ENCODE assay signal across 25 cellular contexts in the genomic region with DNA sequence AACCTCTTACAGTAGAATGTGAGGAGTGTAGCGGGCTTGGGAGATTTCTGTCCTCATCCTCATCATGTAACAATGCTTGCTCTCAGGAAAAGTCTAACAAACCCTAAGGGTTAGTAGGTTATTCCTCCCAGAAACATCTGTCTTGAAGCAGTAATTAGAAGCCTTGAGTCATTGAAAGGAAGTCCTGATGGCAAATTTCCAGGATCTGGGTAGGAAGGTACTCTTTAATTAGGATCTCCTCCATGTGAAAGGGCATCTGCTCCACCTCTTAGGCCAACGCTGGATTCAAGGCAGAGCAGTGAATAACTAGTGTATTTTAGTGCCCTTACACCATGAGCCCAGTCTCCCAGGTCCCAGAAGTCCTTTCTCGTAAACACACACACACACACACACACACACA.
"Had no signal": no experiment of that assay in that cellular context is flagged by ENCODE, and none has a peak within 500 bp of the region (broad histone marks: within the 10 kb centered on the region; RNA-seq: fewer than 3 reads in every experiment).

No MANE protein-coding gene starts in this region.

- H3K27ac ChIP-seq: cardiac muscle cell, coronary artery, dorsolateral prefrontal cortex, heart right ventricle, parathyroid adenoma, right atrium auricular region, stomach, tibial artery, upper lobe of right lung had no signal

- ATAC-seq: activated CD4-positive, alpha-beta T cell treated with anti-CD3 and anti-CD28 coated beads for 36 hours; activated CD8-positive, alpha-beta memory T cell treated with anti-CD3 and anti-CD28 coated beads, Interleukin-2, amount 10 ng/mL, durations not matched to agents 7 days and 5 days; activated CD8-positive, alpha-beta T cell treated with anti-CD3 and anti-CD28 coated beads, Interleukin-2, amount 10 ng/mL, durations not matched to agents 7 days and 5 days; activated naive CD4-positive, alpha-beta T cell treated with anti-CD3 and anti-CD28 coated beads, Interleukin-2, amount 50 U/mL, for 72 hours; heart right ventricle; naive thymus-derived CD8-positive, alpha-beta T cell; stimulated activated naive B cell treated with anti-CD40 and anti-IgM and Interleukin-4, amounts not matched to agents 10 μg/mL and 1 μg/mL and 100 μg/mL, for 72 hours; upper lobe of right lung had no signal

- H3K9ac ChIP-seq: parathyroid adenoma had no signal

- H3K4me3 ChIP-seq: cardiac muscle cell, coronary artery, dorsolateral prefrontal cortex, heart right ventricle, right atrium auricular region, stomach, tibial artery, upper lobe of right lung had no signal

- H3K79me2 ChIP-seq: parathyroid adenoma had no signal

- DNase-seq: activated CD4-positive, alpha-beta T cell treated with anti-CD3 and anti-CD28 coated beads for 36 hours; activated CD4-positive, CD25-positive, alpha-beta regulatory T cell; activated CD8-positive, alpha-beta memory T cell treated with anti-CD3 and anti-CD28 coated beads, Interleukin-2, amount 10 ng/mL, durations not matched to agents 7 days and 5 days; activated CD8-positive, alpha-beta T cell treated with anti-CD3 and anti-CD28 coated beads, Interleukin-2, amount 10 ng/mL, durations not matched to agents 7 days and 5 days; activated naive CD4-positive, alpha-beta T cell; activated T-cell treated with anti-CD3 and anti-CD28 coated beads, Interleukin-2, amount 50 U/mL, for 48 hours; anterior cingulate cortex; dorsolateral prefrontal cortex; foreskin melanocyte; heart right ventricle; midbrain; naive thymus-derived CD8-positive, alpha-beta T cell; nucleus accumbens; stimulated activated CD4-positive, alpha-beta T cell treated with anti-CD3 and anti-CD28 coated beads, Interleukin-15, amount 100 ng/mL, for 24 hours; stimulated activated CD4-positive, alpha-beta T cell treated with anti-CD3 and anti-CD28 coated beads, Interleukin-2, amount 100 ng/mL, for 24 hours; stimulated activated naive B cell treated with anti-CD40 and anti-IgM and Interleukin-4, amounts not matched to agents 10 μg/mL and 1 μg/mL and 100 μg/mL, for 72 hours; stomach; tibial artery; upper lobe of right lung had no signal

- H2AFZ ChIP-seq: parathyroid adenoma had no signal

- H3K36me3 ChIP-seq: cardiac muscle cell, heart right ventricle, right atrium auricular region, stomach, tibial artery, upper lobe of right lung had no signal

- H3K9me3 ChIP-seq: heart right ventricle, right atrium auricular region, stomach, tibial artery, upper lobe of right lung had no signal

- FAIRE-seq: endothelial cell of umbilical vein had no signal

- H3K4me1 ChIP-seq: heart right ventricle, parathyroid adenoma, right atrium auricular region, stomach, tibial artery, upper lobe of right lung had no signal

- H3K27me3 ChIP-seq: right atrium auricular region, tibial artery, upper lobe of right lung had no signal
